1 cellular context compared by ENCODE assay signal in genomic region chr2:23377772-23378171, GRCh38.
TF ChIP-seq lines count a peak whose summit lies in the region.

No MANE protein-coding gene starts in this region.

TF ChIP-seq in HCT116, 20 proteins besides CTCF, POLR2A, EP300 and RAD21 (continued from another document):
- TF ChIP-seq ZBTB33 (IDR thresholded peaks at IDR 0.05; ENCODE audit: extremely low read depth, insufficient replicate concordance, low read length): no peak
